In the genomic region with DNA sequence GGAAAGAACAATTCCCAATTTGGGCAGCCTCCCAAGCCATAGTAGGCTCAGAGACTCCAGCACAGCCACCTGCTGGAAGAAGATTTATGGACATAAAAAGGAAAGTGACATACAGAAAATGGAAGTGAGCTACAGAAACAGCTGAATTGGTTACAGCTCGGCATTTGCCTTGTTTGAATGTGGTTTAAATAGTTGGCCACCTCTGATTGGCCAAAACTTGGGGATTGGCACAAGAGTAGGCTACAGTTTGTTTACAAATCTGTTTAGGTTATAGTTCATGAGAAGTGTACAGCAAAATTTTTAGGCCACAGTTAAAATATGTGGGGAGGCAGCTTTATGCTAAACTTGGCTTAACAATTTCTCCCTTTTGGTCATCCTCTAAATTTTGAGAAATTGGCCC, we compare ENCODE assay signal across 23 cellular contexts.
"Had no signal": no experiment of that assay in that cellular context is flagged by ENCODE, and none has a peak within 500 bp of the region (broad histone marks: within the 10 kb centered on the region; RNA-seq: fewer than 3 reads in every experiment).

No MANE protein-coding gene starts in this region.

- FAIRE-seq: islet of Langerhans, keratinocyte had no signal

- H3K27ac Mint-ChIP-seq: mesothelial cell of epicardium; naive thymus-derived CD4-positive, alpha-beta T cell; natural killer cell had no signal

- H3K4me1 Mint-ChIP-seq: mesothelial cell of epicardium; naive thymus-derived CD4-positive, alpha-beta T cell; natural killer cell had no signal

- H3K36me3 Mint-ChIP-seq: mesothelial cell of epicardium; naive thymus-derived CD4-positive, alpha-beta T cell; natural killer cell had no signal

- H3K27ac ChIP-seq: coronary artery, dorsolateral prefrontal cortex, esophagus muscularis mucosa, gastrocnemius medialis, heart right ventricle, left lung, lower lobe of right lung had no signal

- H3K27me3 ChIP-seq: esophagus muscularis mucosa, gastrocnemius medialis, heart right ventricle, left lung had no signal

- H3K4me1 ChIP-seq: esophagus muscularis mucosa, gastrocnemius medialis, heart right ventricle, left lung, lower lobe of right lung had no signal

- H3K27me3 Mint-ChIP-seq: naive thymus-derived CD4-positive, alpha-beta T cell had no signal

- ATAC-seq: gastrocnemius medialis; heart right ventricle; left cardiac atrium; left lung; left ventricle myocardium superior; lower lobe of right lung; mucosa of descending colon; naive thymus-derived CD4-positive, alpha-beta T cell; natural killer cell had no signal

- H3K4me3 ChIP-seq: coronary artery, dorsolateral prefrontal cortex, esophagus muscularis mucosa, gastrocnemius medialis, heart right ventricle, left lung, lower lobe of right lung, mucosa of descending colon had no signal

- H3K9me3 ChIP-seq: gastrocnemius medialis, lower lobe of right lung had no signal

- H3K4me3 Mint-ChIP-seq: mesothelial cell of epicardium; naive thymus-derived CD4-positive, alpha-beta T cell; natural killer cell had no signal

- H3K36me3 ChIP-seq: esophagus muscularis mucosa, gastrocnemius medialis, heart right ventricle, left lung, lower lobe of right lung had no signal

- DNase-seq: dermis blood vessel endothelial cell; dorsolateral prefrontal cortex; effector CD4-positive, alpha-beta T cell; effector memory CD4-positive, alpha-beta T cell; foreskin melanocyte; gastrocnemius medialis; glutamatergic neuron; head of caudate nucleus; heart right ventricle; hippocampal formation; left cardiac atrium; left lung; left ventricle myocardium superior; lower lobe of right lung; mesenchymal stem cell; mucosa of descending colon; naive thymus-derived CD4-positive, alpha-beta T cell; natural killer cell had no signal
